In the genomic region with DNA sequence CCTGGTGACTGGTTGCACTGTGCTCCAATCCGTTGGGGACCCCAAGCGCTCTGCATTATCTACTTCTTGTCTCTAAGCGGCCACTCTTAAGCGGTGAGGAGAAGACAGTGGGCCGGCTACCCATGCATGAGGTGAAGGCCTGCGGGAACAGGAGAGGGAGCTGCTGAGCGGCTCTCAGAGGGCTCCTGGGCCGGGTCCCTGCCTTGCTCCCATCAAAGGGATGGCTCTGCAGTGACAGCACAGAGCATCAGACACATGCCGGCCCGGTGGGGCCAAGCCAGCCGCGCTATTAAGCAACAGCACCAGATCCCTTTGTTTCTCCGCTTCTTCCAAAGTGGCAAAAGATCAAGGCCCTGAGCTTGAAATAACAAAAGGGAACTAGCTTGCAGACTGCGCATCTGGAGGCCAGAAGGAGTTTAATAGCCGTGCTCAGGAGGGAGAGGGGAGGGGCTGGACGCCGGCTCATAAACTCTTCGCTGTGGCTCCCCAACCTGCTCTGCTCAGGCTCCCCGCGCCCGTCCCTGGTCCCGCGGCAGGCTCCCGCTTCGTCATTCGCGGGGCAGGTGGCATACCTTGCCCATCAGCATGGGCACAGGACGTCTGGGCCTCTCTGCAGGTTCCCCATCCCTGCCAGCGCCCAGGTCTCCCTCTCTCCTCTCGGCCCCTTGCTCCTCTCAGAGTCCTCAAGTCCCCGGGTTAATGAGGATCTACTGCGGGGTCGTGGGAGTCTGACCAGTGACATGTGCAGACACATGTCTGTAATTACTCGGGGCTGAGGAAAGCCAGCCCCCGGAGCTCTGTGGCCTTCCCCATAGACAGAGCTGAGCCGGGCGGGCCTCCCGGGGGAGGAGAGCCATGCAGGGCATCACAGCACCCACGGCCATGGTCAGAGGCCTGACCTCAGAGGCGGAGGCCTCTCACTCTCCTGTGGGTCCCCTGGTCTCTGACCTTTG, we compare ENCODE assay signal across 11 cellular contexts.
DNase-seq lines count a peak whose midpoint lies in the region; ATAC-seq, FAIRE-seq and TF ChIP-seq lines count a peak whose summit lies in the region.
"Had no signal": no experiment of that assay in that cellular context is flagged by ENCODE, and none has a peak within 500 bp of the region (broad histone marks: within the 10 kb centered on the region; RNA-seq: fewer than 3 reads in every experiment).

No MANE protein-coding gene starts in this region.

- H3K36me3 ChIP-seq in colonic mucosa (no peaks in the 10 kb centered on the region), HepG2 (replicated peaks in 1 of 2; ENCODE audit: control insufficient read depth in 1 of 2, insufficient read depth in 2 of 2, low read length in 2 of 2) (no peaks in the 10 kb centered on the region), ascending aorta (no peaks in the 10 kb centered on the region)
- H3K36me3 ChIP-seq: BE2C had no signal

- H3K9ac ChIP-seq in colonic mucosa (ENCODE audit: low read depth in 2 of 2, low read length in 2 of 2) (no peak overlapping the region), HepG2 (ENCODE audit: insufficient read depth, low read depth, low read length) (no peak overlapping the region)

- H3K27ac Mint-ChIP-seq in natural killer cell treated with Interleukin-12 subunit alpha and Interleukin-12 subunit beta and Interleukin-15 and Interleukin-18, amount 100 ng/mL, for 72 hours = no peak overlapping the region
- H3K27ac Mint-ChIP-seq in natural killer cell = no peak overlapping the region

- peaks cover 3 to 7% of the 10 kb centered on the region in 2 donors for H3K27me3 Mint-ChIP-seq in natural killer cell treated with Interleukin-12 subunit alpha and Interleukin-12 subunit beta and Interleukin-15 and Interleukin-18, amount 100 ng/mL, for 72 hours
- no peaks in the 10 kb centered on the region for H3K27me3 Mint-ChIP-seq in natural killer cell (ENCODE audit: low read depth in 2 of 2)

- H3K27me3 ChIP-seq in colonic mucosa (no peaks in the 10 kb centered on the region), HepG2 (ENCODE audit: control insufficient read depth in 1 of 2, insufficient read depth in 2 of 2, low read length in 2 of 2) (no peaks in the 10 kb centered on the region), ascending aorta (no peaks in the 10 kb centered on the region)

- POLR2A ChIA-PET in HepG2 (lab: Yijun Ruan, JAX) = interaction anchor here (1.1 to 1.6 kb wide), 2 partner anchors 10 to 36 kb away, joined by 4 to 5 read pairs; no protein-coding TSS in a partner anchor

- intact Hi-C loops in natural killer cell (cut with micrococcal nuclease) (no loop called here), colonic mucosa (cut with DNase I) (no loop called here), HepG2 (cut with micrococcal nuclease; ENCODE audit: unreplicated experiment) (loop anchor here (1.0 kb wide), 2 partner anchors 20 to 37 kb away; no protein-coding TSS in a partner anchor), ascending aorta (cut with DNase I) (no loop called here)

- TF ChIP-seq POLR2A in HepG2 (IDR thresholded peaks at IDR 0.05; ENCODE audit: insufficient read depth in 1 of 2, low read depth in 2 of 2, low read length in 2 of 2) = no peak

- H2AFZ ChIP-seq in HepG2 (ENCODE audit: low read length) = no peak overlapping the region

- H3K27ac ChIP-seq in colonic mucosa = no peak overlapping the region
- H3K27ac ChIP-seq in HepG2 (ENCODE audit: extremely low read length, insufficient read depth, low read length) = no peak overlapping the region
- no peak overlapping the region for H3K27ac ChIP-seq in ascending aorta

- H3K4me2 ChIP-seq in HepG2 (ENCODE audit: low read depth, low read length) = peak overlapping the region; percentile 47

- no peak overlapping the region for H3K4me3 ChIP-seq in colonic mucosa
- peak overlapping the region in 1 of 3 experiments; percentile 25; a peak in 1 of 6 replicates for H3K4me3 ChIP-seq in HepG2 (replicated peaks in 1 of 3; ENCODE audit: insufficient read depth in 1 of 3, low read depth in 2 of 3, low read length in 3 of 3)
- no peak overlapping the region for H3K4me3 ChIP-seq in ascending aorta

- CTCF ChIA-PET in HepG2 (lab: Yijun Ruan, JAX; ENCODE audit: low intra/inter-chr PET ratio, low total read pairs) = interaction anchor here (0.8 kb wide), 2 partner anchors 36 to 262 kb away, joined by 4 read pairs; no protein-coding TSS in a partner anchor

- H3K36me3 Mint-ChIP-seq in natural killer cell treated with Interleukin-12 subunit alpha and Interleukin-12 subunit beta and Interleukin-15 and Interleukin-18, amount 100 ng/mL, for 72 hours = no peaks in the 10 kb centered on the region
- no peaks in the 10 kb centered on the region for H3K36me3 Mint-ChIP-seq in natural killer cell

- no peaks in the 10 kb centered on the region for H3K79me2 ChIP-seq in HepG2 (ENCODE audit: insufficient read depth, low read length)

- BruUV-seq in HepG2 (replicated peaks; lab: Mats Ljungman, UMichigan) = no TSS peak

- no peaks in the 10 kb centered on the region for H3K9me3 Mint-ChIP-seq in natural killer cell treated with Interleukin-12 subunit alpha and Interleukin-12 subunit beta and Interleukin-15 and Interleukin-18, amount 100 ng/mL, for 72 hours
- no peaks in the 10 kb centered on the region for H3K9me3 Mint-ChIP-seq in natural killer cell

- peak; percentile 21 to 40 for ATAC-seq in natural killer cell treated with Interleukin-12 subunit alpha and Interleukin-12 subunit beta and Interleukin-15 and Interleukin-18, amount 100 ng/mL, for 72 hours
- ATAC-seq in natural killer cell (no peak), HepG2 (peak; percentile 96), GM18909 (IDR thresholded peaks at IDR 0.05; ENCODE audit: poor library complexity, unreplicated experiment) (no peak), HG03196 (IDR thresholded peaks at IDR 0.05; ENCODE audit: unreplicated experiment) (no peak)

- H3K4me1 ChIP-seq in colonic mucosa (no peaks in the 10 kb centered on the region), HepG2 (ENCODE audit: insufficient read depth, low read length) (peaks cover 29% of the 10 kb centered on the region), ascending aorta (no peaks in the 10 kb centered on the region)
- H3K4me1 ChIP-seq: BE2C had no signal

- peak; percentile 86 for FAIRE-seq in HepG2 (lab: Jason Lieb, UNC)

- no peaks in the 10 kb centered on the region for H4K20me1 ChIP-seq in HepG2 (ENCODE audit: insufficient read depth, low read length)

- TF ChIP-seq CTCF in natural killer cell (IDR thresholded peaks at IDR 0.05) = no peak
- TF ChIP-seq CTCF in colonic mucosa (IDR thresholded peaks at IDR 0.05) = no peak
- TF ChIP-seq CTCF in HepG2 (CRISPR knock-in tag; IDR thresholded peaks at IDR 0.05) = peak; percentile 81
- no peak for TF ChIP-seq CTCF in ascending aorta (IDR thresholded peaks at IDR 0.05)

- in situ Hi-C loops in HepG2 (cut with HindIII; ENCODE audit: extremely low pct_ligation_motif_present, low pct_unique_long_range_greater_than_20kb) = no loop called here

- peaks cover 0 to 2% of the 10 kb centered on the region in 2 donors for H3K4me1 Mint-ChIP-seq in natural killer cell treated with Interleukin-12 subunit alpha and Interleukin-12 subunit beta and Interleukin-15 and Interleukin-18, amount 100 ng/mL, for 72 hours (ENCODE audit: low read depth in 2 of 2)
- no peaks in the 10 kb centered on the region for H3K4me1 Mint-ChIP-seq in natural killer cell

- 41% methylated on average over 29 of the region's 40 CpGs for WGBS in HepG2 (ENCODE audit: low lambda C conversion rate)

- DNase-seq in natural killer cell treated with Interleukin-12 subunit alpha and Interleukin-12 subunit beta and Interleukin-15 and Interleukin-18, amount 100 ng/mL, for 72 hours (ENCODE audit: low spot score) = no peak
- DNase-seq in natural killer cell (no peak), colonic mucosa (peak; percentile 23), HepG2 (ENCODE audit: low spot score) (peak; percentile 93), ascending aorta (ENCODE audit: low spot score in 2 of 2) (no peak), COR-L47 (lab: John Stamatoyannopoulos, UW) (no peak)
- DNase-seq: activated T-cell treated with anti-CD3 and anti-CD28 coated beads, Interleukin-2, amount 50 U/mL, for 1 hour; BE2C; NCI-H187 had no signal

- H3K4me3 Mint-ChIP-seq in natural killer cell treated with Interleukin-12 subunit alpha and Interleukin-12 subunit beta and Interleukin-15 and Interleukin-18, amount 100 ng/mL, for 72 hours = no peak overlapping the region
- no peak overlapping the region for H3K4me3 Mint-ChIP-seq in natural killer cell

- peak; percentile 66 to 82; a peak in 3 of 4 replicates for TF ChIP-seq EP300 in HepG2 (IDR thresholded peaks at IDR 0.05; ENCODE audit: low read depth in 2 of 2, low read length in 2 of 2)
- no peak; the same call in 1 of the 2 replicates for TF ChIP-seq EP300 in HepG2 (CRISPR knock-in tag; IDR thresholded peaks at IDR 0.05; ENCODE audit: borderline replicate concordance)

- peak; percentile 95 for TF ChIP-seq RAD21 in HepG2 (CRISPR knock-in tag; IDR thresholded peaks at IDR 0.05)

- H3K9me3 ChIP-seq in colonic mucosa (no peaks in the 10 kb centered on the region), HepG2 (ENCODE audit: low read length) (no peaks in the 10 kb centered on the region), ascending aorta (peaks cover 0 to under 1% of the 10 kb centered on the region in 2 donors)
- H3K9me3 ChIP-seq: BE2C had no signal

TF ChIP-seq in HepG2, 621 proteins besides CTCF, POLR2A, EP300 and RAD21 (continues in another document):
- TF ChIP-seq ZNF879 (CRISPR knock-in tag; IDR thresholded peaks at IDR 0.05) (no peak), HNRNPLL (IDR thresholded peaks at IDR 0.05; ENCODE audit: low read depth, low read length, poor library complexity, severe bottlenecking) (peak; percentile 30), ZNF570 (CRISPR knock-in tag; IDR thresholded peaks at IDR 0.05; ENCODE audit: borderline replicate concordance) (no peak), PAWR (CRISPR knock-in tag; IDR thresholded peaks at IDR 0.05; ENCODE audit: borderline replicate concordance) (peak; percentile 61; the same call in 1 of the 2 replicates), ZBTB21 (CRISPR knock-in tag; IDR thresholded peaks at IDR 0.05) (no peak)
- TF ChIP-seq, protein P1, sequence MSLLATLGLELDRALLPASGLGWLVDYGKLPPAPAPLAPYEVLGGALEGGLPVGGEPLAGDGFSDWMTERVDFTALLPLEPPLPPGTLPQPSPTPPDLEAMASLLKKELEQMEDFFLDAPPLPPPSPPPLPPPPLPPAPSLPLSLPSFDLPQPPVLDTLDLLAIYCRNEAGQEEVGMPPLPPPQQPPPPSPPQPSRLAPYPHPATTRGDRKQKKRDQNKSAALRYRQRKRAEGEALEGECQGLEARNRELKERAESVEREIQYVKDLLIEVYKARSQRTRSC (CRISPR knock-in tag; IDR thresholded peaks at IDR 0.05; ENCODE audit: low read depth) = 0 out of 2 replicates have a peak, but pooled peaks have one; percentile 55
- TF ChIP-seq, protein P2, sequence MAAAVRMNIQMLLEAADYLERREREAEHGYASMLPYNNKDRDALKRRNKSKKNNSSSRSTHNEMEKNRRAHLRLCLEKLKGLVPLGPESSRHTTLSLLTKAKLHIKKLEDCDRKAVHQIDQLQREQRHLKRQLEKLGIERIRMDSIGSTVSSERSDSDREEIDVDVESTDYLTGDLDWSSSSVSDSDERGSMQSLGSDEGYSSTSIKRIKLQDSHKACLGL (CRISPR knock-in tag; IDR thresholded peaks at IDR 0.05) = no peak

Comparison
In these comparisons a context has a peak if more than half of its experiments do, and no peak if none do; other contexts are left out.
1. ATAC-seq: peak in natural killer cell treated with Interleukin-12 subunit alpha and Interleukin-12 subunit beta and Interleukin-15 and Interleukin-18, amount 100 ng/mL, for 72 hours (2 of 2) and HepG2 (single experiment); none in natural killer cell (0 of 3), GM18909 (single experiment) and HG03196 (single experiment).
2. DNase-seq: peak in colonic mucosa (single experiment) and HepG2 (single experiment); none in natural killer cell treated with Interleukin-12 subunit alpha and Interleukin-12 subunit beta and Interleukin-15 and Interleukin-18, amount 100 ng/mL, for 72 hours (single experiment), natural killer cell (single experiment), ascending aorta (0 of 2) and COR-L47 (single experiment).